ENCODE assay signal across 7 cellular contexts in the genomic region with DNA sequence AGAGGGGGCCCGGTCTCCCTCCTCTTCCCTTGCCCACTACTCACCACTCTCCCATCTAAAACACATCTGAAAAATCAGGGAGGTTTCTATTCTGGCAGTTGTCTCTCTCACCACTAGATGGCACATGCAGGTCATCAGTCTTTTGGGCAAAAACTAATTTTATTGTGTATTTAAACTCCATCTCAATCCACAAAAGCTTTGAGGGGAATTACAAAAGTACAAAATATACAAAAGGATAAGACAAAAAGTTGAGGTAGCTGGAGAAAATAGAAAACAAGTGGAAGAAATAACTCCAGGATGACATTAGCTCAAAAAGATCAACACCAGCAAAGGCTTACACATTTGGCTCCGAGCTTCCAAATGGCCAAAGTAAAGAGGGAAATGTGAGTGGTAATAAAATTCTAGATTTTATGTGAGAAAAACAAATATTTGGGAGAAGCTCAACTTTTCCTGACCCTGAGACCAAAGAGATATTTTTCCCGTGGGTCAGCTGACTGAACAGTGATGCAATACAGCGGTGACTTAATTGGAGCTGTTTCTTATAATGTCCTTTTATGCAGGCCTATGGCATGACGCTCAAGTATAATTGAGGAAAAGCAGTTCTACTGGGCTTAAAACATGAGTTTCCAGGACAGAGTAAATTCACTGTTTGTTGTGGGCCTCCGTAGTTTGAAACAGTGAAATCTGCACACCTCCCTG.
DNase-seq lines count a peak whose midpoint lies in the region; ATAC-seq and TF ChIP-seq lines count a peak whose summit lies in the region.

No MANE protein-coding gene starts in this region.

- H2AFZ ChIP-seq in neural progenitor cell (replicated peaks), result no peak overlapping the region

- TF ChIP-seq RAD21 in Ishikawa (IDR thresholded peaks at IDR 0.05; ENCODE audit: low read depth), result peak; percentile 42

- H3K9me3 ChIP-seq in neural progenitor cell (ENCODE audit: low read depth), result no peaks in the 10 kb centered on the region

- H3K27ac ChIP-seq in neural progenitor cell, result no peak overlapping the region

- peaks cover 31% of the 10 kb centered on the region for H3K4me1 Mint-ChIP-seq in dendritic cell treated with granulocyte-macrophage colony-stimulating factor and Interleukin-4, amounts not matched to agents 40 ng/mL and 50 ng/mL, for 4 days (ENCODE audit: low read depth)
- peaks cover 12% of the 10 kb centered on the region for H3K4me1 Mint-ChIP-seq in neural progenitor cell

- peak overlapping the region; percentile 5 for H3K27ac Mint-ChIP-seq in dendritic cell treated with granulocyte-macrophage colony-stimulating factor and Interleukin-4, amounts not matched to agents 40 ng/mL and 50 ng/mL, for 4 days
- H3K27ac Mint-ChIP-seq in neural progenitor cell, result no peak overlapping the region

- H3K4me3 Mint-ChIP-seq in dendritic cell treated with granulocyte-macrophage colony-stimulating factor and Interleukin-4, amounts not matched to agents 40 ng/mL and 50 ng/mL, for 4 days, result no peak overlapping the region
- H3K4me3 Mint-ChIP-seq in neural progenitor cell, result no peak overlapping the region

- peaks cover 10% of the 10 kb centered on the region for H3K36me3 Mint-ChIP-seq in dendritic cell treated with granulocyte-macrophage colony-stimulating factor and Interleukin-4, amounts not matched to agents 40 ng/mL and 50 ng/mL, for 4 days (ENCODE audit: low read depth)
- no peaks in the 10 kb centered on the region for H3K36me3 Mint-ChIP-seq in neural progenitor cell

- no peak for ATAC-seq in HG03175 (IDR thresholded peaks at IDR 0.05; ENCODE audit: unreplicated experiment)

- peak; percentile 95 for TF ChIP-seq CTCF in neural progenitor cell (IDR thresholded peaks at IDR 0.05)

- H3F3A ChIP-seq in neural progenitor cell (ENCODE audit: low read depth), result peaks cover 10% of the 10 kb centered on the region

- no peak overlapping the region for H3K4me3 ChIP-seq in neural progenitor cell

- H3K9ac ChIP-seq in neural progenitor cell, result no peak overlapping the region

- no peaks in the 10 kb centered on the region for H3K36me3 ChIP-seq in neural progenitor cell

- no peaks in the 10 kb centered on the region for H3K9me3 Mint-ChIP-seq in dendritic cell treated with granulocyte-macrophage colony-stimulating factor and Interleukin-4, amounts not matched to agents 40 ng/mL and 50 ng/mL, for 4 days
- no peaks in the 10 kb centered on the region for H3K9me3 Mint-ChIP-seq in neural progenitor cell

- TF ChIP-seq EP300 in Ishikawa (IDR thresholded peaks at IDR 0.05; ENCODE audit: borderline replicate concordance), result no peak

- H3K27me3 ChIP-seq in neural progenitor cell, result no peaks in the 10 kb centered on the region

- H3K4me1 ChIP-seq in neural progenitor cell, result peaks cover 7% of the 10 kb centered on the region

- peak; percentile 9 for DNase-seq in Daoy (ENCODE audit: low read depth)
- peak; percentile 65 for DNase-seq in OCI-M1 (lab: John Stamatoyannopoulos, UW)
- peak; percentile 57 for DNase-seq in neural progenitor cell (ENCODE audit: low spot score)
- DNase-seq in cortex of kidney (lab: John Stamatoyannopoulos, UW), result no peak

- intact Hi-C loops in dendritic cell treated with granulocyte-macrophage colony-stimulating factor and Interleukin-4, amounts not matched to agents 40 ng/mL and 50 ng/mL, for 4 days (cut with micrococcal nuclease), result no loop called here

- H3K79me2 ChIP-seq in neural progenitor cell (ENCODE audit: low read depth), result no peaks in the 10 kb centered on the region

- no peaks in the 10 kb centered on the region for H4K20me1 ChIP-seq in neural progenitor cell (ENCODE audit: low read depth)

- H3K4me2 ChIP-seq in neural progenitor cell, result no peak overlapping the region

- peaks cover 17% of the 10 kb centered on the region for H3K27me3 Mint-ChIP-seq in dendritic cell treated with granulocyte-macrophage colony-stimulating factor and Interleukin-4, amounts not matched to agents 40 ng/mL and 50 ng/mL, for 4 days
- peaks cover 5% of the 10 kb centered on the region for H3K27me3 Mint-ChIP-seq in neural progenitor cell (ENCODE audit: insufficient read depth, low read depth)

TF ChIP-seq in Ishikawa, 13 proteins besides CTCF, POLR2A, EP300 and RAD21:
- TF ChIP-seq CREB1 (IDR thresholded peaks at IDR 0.05; ENCODE audit: low read depth) (no peak), FOXM1 (IDR thresholded peaks at IDR 0.05; ENCODE audit: borderline replicate concordance, low read depth) (no peak), YY1 (IDR thresholded peaks at IDR 0.05; ENCODE audit: low read depth) (no peak), MAX (IDR thresholded peaks at IDR 0.05) (no peak), TCF12 (IDR thresholded peaks at IDR 0.05; ENCODE audit: low read depth) (no peak), ZBTB7A (IDR thresholded peaks at IDR 0.05; ENCODE audit: low read depth) (no peak)
